ENCODE assay signal across 19 cellular contexts in the genomic region with DNA sequence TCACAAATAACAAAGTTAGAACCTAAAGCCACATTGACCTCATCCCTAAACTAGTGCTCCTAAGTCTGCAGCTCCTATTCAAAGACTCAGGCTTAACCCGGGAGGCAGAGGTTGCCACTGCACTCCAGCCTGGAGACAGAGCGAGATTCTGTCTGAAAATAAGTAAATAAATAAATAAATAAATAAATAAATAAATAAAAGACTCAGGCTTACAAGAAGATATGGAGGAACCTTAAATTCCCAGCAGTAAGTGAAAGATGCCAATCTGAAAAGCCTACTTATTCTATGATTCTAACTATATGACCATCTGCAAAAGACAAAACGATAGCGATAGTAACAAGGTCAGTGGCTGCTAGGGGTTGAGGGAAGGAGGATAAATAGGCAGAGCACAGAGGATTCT.
"Had no signal": no experiment of that assay in that cellular context is flagged by ENCODE, and none has a peak within 500 bp of the region (broad histone marks: within the 10 kb centered on the region; RNA-seq: fewer than 3 reads in every experiment).

No MANE protein-coding gene starts in this region.

- H3K9me3 ChIP-seq: esophagus muscularis mucosa, gastroesophageal sphincter, heart right ventricle, left lung, lower lobe of right lung, mucosa of descending colon had no signal

- H3K36me3 ChIP-seq: esophagus muscularis mucosa, gastroesophageal sphincter, heart right ventricle, left lung, lower lobe of right lung had no signal

- DNase-seq: dermis blood vessel endothelial cell; dorsolateral prefrontal cortex; effector CD4-positive, alpha-beta T cell; effector memory CD4-positive, alpha-beta T cell; foreskin keratinocyte; head of caudate nucleus; heart right ventricle; hippocampal formation; left cardiac atrium; left lung; left ventricle myocardium superior; lower lobe of right lung; mesenchymal stem cell; mucosa of descending colon; naive B cell had no signal

- H3K27me3 ChIP-seq: esophagus muscularis mucosa, gastroesophageal sphincter, heart right ventricle had no signal

- H3K27ac Mint-ChIP-seq: mesothelial cell of epicardium, naive B cell had no signal

- H3K4me3 ChIP-seq: coronary artery, dorsolateral prefrontal cortex, esophagus muscularis mucosa, gastroesophageal sphincter, heart right ventricle, left lung, lower lobe of right lung, mucosa of descending colon had no signal

- H3K4me1 Mint-ChIP-seq: naive B cell had no signal

- H3K4me3 Mint-ChIP-seq: mesothelial cell of epicardium, naive B cell had no signal

- H3K27ac ChIP-seq: coronary artery, dorsolateral prefrontal cortex, esophagus muscularis mucosa, foreskin keratinocyte, gastroesophageal sphincter, heart right ventricle, left lung, lower lobe of right lung had no signal

- ATAC-seq: foreskin keratinocyte, gastroesophageal sphincter, left cardiac atrium, left lung, left ventricle myocardium superior, mucosa of descending colon had no signal

- H3K36me3 Mint-ChIP-seq: mesothelial cell of epicardium, naive B cell had no signal

- H3K4me1 ChIP-seq: esophagus muscularis mucosa, foreskin keratinocyte, gastroesophageal sphincter, left lung, lower lobe of right lung had no signal
